ENCODE assay signal across 8 cellular contexts in the genomic region with DNA sequence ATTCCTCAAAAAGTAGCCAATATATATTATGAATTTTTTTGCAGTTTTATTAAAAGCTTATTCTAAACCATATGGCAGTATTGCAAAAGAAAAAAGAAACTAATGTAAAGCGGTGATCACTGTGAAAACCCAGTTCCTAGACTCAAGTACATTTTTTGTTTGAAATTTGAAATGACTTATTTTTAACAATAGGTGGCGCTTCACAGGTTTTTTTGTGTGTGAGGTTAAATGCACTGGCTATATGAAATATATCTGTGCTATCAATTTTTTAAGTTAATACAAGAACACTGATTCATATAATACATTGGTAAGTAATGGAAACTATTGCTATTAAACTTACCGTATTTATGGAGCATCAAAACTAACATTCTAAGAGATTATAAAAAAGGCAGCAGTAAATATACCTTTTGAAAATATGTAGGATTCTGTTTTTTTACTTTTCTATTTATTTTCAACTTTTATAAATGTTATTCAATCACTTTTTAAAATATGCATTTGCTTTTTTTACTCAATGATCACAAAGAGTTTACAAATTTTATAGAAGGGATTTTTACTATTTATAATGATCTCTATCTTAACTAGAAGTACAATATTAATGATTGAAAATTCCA. TPM values are rescaled to one million over a fixed set of nuclear protein-coding genes. Genes with fewer than 3 reads are reported as not detected.
DNase-seq lines count a peak whose midpoint lies in the region; ATAC-seq and TF ChIP-seq lines count a peak whose summit lies in the region.
"Had no signal": no experiment of that assay in that cellular context is flagged by ENCODE, and none has a peak within 500 bp of the region (broad histone marks: within the 10 kb centered on the region; RNA-seq: fewer than 3 reads in every experiment).

No MANE protein-coding gene starts in this region.

- H3K27ac Mint-ChIP-seq in brain (peak overlapping the region in 1 of 5 experiments; percentile 58), osteocyte (ENCODE audit: unreplicated experiment) (no peak overlapping the region)

- H3K36me3 ChIP-seq in Loucy (ENCODE audit: insufficient read depth, low read length), result no peaks in the 10 kb centered on the region

- H3K4me2 ChIP-seq in Loucy (ENCODE audit: low read depth, low read length, poor library complexity, severe bottlenecking), result no peak overlapping the region

- no peaks in the 10 kb centered on the region for H3K9me3 ChIP-seq in Loucy (ENCODE audit: insufficient read depth, low read depth, low read length)

- no peaks in the 10 kb centered on the region for H3K4me1 Mint-ChIP-seq in brain
- H3K4me1 Mint-ChIP-seq in osteocyte (ENCODE audit: unreplicated experiment), result peaks cover 3% of the 10 kb centered on the region

- no peak overlapping the region for H3K9ac ChIP-seq in Loucy (ENCODE audit: low read depth, low read length, poor library complexity, severe bottlenecking)

- H3K36me3 Mint-ChIP-seq in brain (no peaks in the 10 kb centered on the region), osteocyte (ENCODE audit: unreplicated experiment) (no peaks in the 10 kb centered on the region)

- no peak overlapping the region for H2AFZ ChIP-seq in Loucy (ENCODE audit: low read length)

- H3F3A ChIP-seq in Loucy (ENCODE audit: low read depth), result 0 out of 2 replicates have a peak, but pooled peaks cover 3% of the 10 kb centered on the region

- H3K9me2 ChIP-seq in Loucy (replicated peaks; ENCODE audit: low read depth, low read length), result no peaks in the 10 kb centered on the region

- H3K4me1 ChIP-seq in Loucy (ENCODE audit: insufficient read depth, low read length, poor library complexity, severe bottlenecking), result peaks cover 9% of the 10 kb centered on the region

- H4K20me1 ChIP-seq in Loucy (ENCODE audit: insufficient read depth, low read length, poor library complexity, severe bottlenecking), result no peaks in the 10 kb centered on the region

- DNase-seq in GM12865 (ENCODE audit: low read depth) (peak; percentile 30), osteocyte (ENCODE audit: extremely low spot score, unreplicated experiment) (no peak), AG08395 (ENCODE audit: low spot score) (no peak), OCI-M2 (lab: John Stamatoyannopoulos, UW; ENCODE audit: unreplicated experiment) (no peak)

- H3K27me3 Mint-ChIP-seq in brain, result peaks cover 7% of the 10 kb centered on the region
- no peaks in the 10 kb centered on the region for H3K27me3 Mint-ChIP-seq in osteocyte (ENCODE audit: unreplicated experiment)

- H3K4me3 Mint-ChIP-seq in brain, result peak overlapping the region in 1 of 5 experiments; percentile 60
- H3K4me3 Mint-ChIP-seq in osteocyte (ENCODE audit: unreplicated experiment), result no peak overlapping the region

- peak; percentile 35 for TF ChIP-seq CTCF in GM12865 (IDR thresholded peaks at IDR 0.05; ENCODE audit: insufficient read depth, low read depth, low read length, missing control alignments)
- peak; percentile 76 for TF ChIP-seq CTCF in Loucy (conservative IDR thresholded peaks at IDR 0.05; ENCODE audit: low read length)
- peak; percentile 46 to 69 for TF ChIP-seq CTCF in brain (conservative IDR thresholded peaks at IDR 0.05)
- TF ChIP-seq CTCF in osteocyte (IDR thresholded peaks at IDR 0.05), result peak; percentile 66

- no peak for ATAC-seq in GM19467 (IDR thresholded peaks at IDR 0.05; ENCODE audit: unreplicated experiment)

- H3K9me3 Mint-ChIP-seq in brain (peaks cover 0 to 3% (median 0%) of the 10 kb centered on the region in 5 experiments), osteocyte (ENCODE audit: unreplicated experiment) (no peaks in the 10 kb centered on the region)

- H3K27me3 ChIP-seq in Loucy (ENCODE audit: insufficient read depth, low read length, poor library complexity, severe bottlenecking), result no peaks in the 10 kb centered on the region

- H3K4me3 ChIP-seq in GM12865 (ENCODE audit: low read depth, low read length), result no peak overlapping the region
- H3K4me3 ChIP-seq in Loucy (ENCODE audit: low read length, poor library complexity, severe bottlenecking), result no peak overlapping the region
- H3K4me3 ChIP-seq: SK-N-MC had no signal

- no peaks in the 10 kb centered on the region for H3K79me2 ChIP-seq in Loucy (ENCODE audit: insufficient read depth, low read length)

RNA-seq across cellular contexts. Expression of a gene that starts 5.6 kb away (rescaled TPM):
- 19.7 TPM for polyA plus RNA-seq in brain (ENCODE audit: insufficient read depth, low read depth, low replicate concordance)
- 51.0 and 51.7 TPM in 2 replicates for total RNA-seq in osteocyte
